Comparison of ENCODE assay signal across 4 cellular contexts in genomic region chr10:5102479-5102878, GRCh38. TPM values are rescaled to one million over a fixed set of nuclear protein-coding genes. Genes with fewer than 3 reads are reported as not detected.
DNase-seq lines count a peak whose midpoint lies in the region; ATAC-seq, FAIRE-seq and TF ChIP-seq lines count a peak whose summit lies in the region.
"Not testable (repeated sequence)": the region's sequence is repeated elsewhere in the genome, so short reads cannot be mapped to it uniquely, and the experiment has no call there.

No MANE protein-coding gene starts in this region.

- H3K4me1 ChIP-seq in A549 (peaks cover 88% of the 10 kb centered on the region), PC-9 (replicated peaks; ENCODE audit: insufficient read depth) (peaks cover 28% of the 10 kb centered on the region), HepG2 (ENCODE audit: insufficient read depth, low read length) (peaks cover 54% of the 10 kb centered on the region)

- not testable (repeated sequence) for H4K20me1 ChIP-seq in PC-9 (ENCODE audit: insufficient read depth); HepG2 (ENCODE audit: insufficient read depth, low read length)

- H3K36me3 ChIP-seq in PC-9 (ENCODE audit: low read depth) (peaks cover 59% of the 10 kb centered on the region), HepG2 (replicated peaks in 1 of 2; ENCODE audit: control insufficient read depth in 1 of 2, insufficient read depth in 2 of 2, low read length in 2 of 2) (peaks cover 11 to 60% of the 10 kb centered on the region in 2 experiments)

- H3K79me2 ChIP-seq in PC-9 (ENCODE audit: low read depth) (peaks cover 54% of the 10 kb centered on the region), HepG2 (ENCODE audit: insufficient read depth, low read length) (peaks cover 13% of the 10 kb centered on the region)

- not testable (repeated sequence) for TF ChIP-seq CTCF in A549 (IDR thresholded peaks at IDR 0.05); PC-9 (conservative IDR thresholded peaks at IDR 0.05); HepG2 (CRISPR knock-in tag; IDR thresholded peaks at IDR 0.05)

- peaks cover 84% of the 10 kb centered on the region for H3F3A ChIP-seq in PC-9 (ENCODE audit: insufficient read depth, low read depth)

- H3K9ac ChIP-seq in HepG2 (ENCODE audit: insufficient read depth, low read depth, low read length), result not testable (repeated sequence)

- CTCF ChIA-PET in A549 (lab: Yijun Ruan, JAX); PC-9 (lab: Charles Lee); HepG2 (lab: Yijun Ruan, JAX; ENCODE audit: low intra/inter-chr PET ratio, low total read pairs): not testable (repeated sequence)

- 85% methylated on average over 3 of the region's 11 CpGs for WGBS in A549 (ENCODE audit: missing lambda C conversion rate)
- WGBS in HepG2 (ENCODE audit: low lambda C conversion rate), result 90% methylated on average over 3 of the region's 11 CpGs

- peak overlapping the region; percentile 17; the same call in 2 of the 3 replicates for H3K4me3 ChIP-seq in A549
- H3K4me3 ChIP-seq in PC-9; HepG2 (replicated peaks in 1 of 3; ENCODE audit: insufficient read depth in 1 of 3, low read depth in 2 of 3, low read length in 3 of 3): not testable (repeated sequence)

- not testable (repeated sequence) for DNase-seq in A549 (ENCODE audit: low read depth in 1 of 2, low spot score in 1 of 2); PC-9; left lobe of liver (ENCODE audit: low spot score); HepG2 (ENCODE audit: low spot score)

- intact Hi-C loops in PC-9 (cut with micrococcal nuclease; ENCODE audit: unreplicated experiment); HepG2 (cut with micrococcal nuclease; ENCODE audit: unreplicated experiment): not testable (repeated sequence)

- H3K27me3 ChIP-seq in PC-9 (ENCODE audit: insufficient read depth, low read depth); HepG2 (ENCODE audit: control insufficient read depth in 1 of 2, insufficient read depth in 2 of 2, low read length in 2 of 2): not testable (repeated sequence)

- in situ Hi-C loops in HepG2 (cut with HindIII; ENCODE audit: extremely low pct_ligation_motif_present, low pct_unique_long_range_greater_than_20kb), result not testable (repeated sequence)

- TF ChIP-seq POLR2A in A549 (IDR thresholded peaks at IDR 0.05; ENCODE audit: low read length); HepG2 (IDR thresholded peaks at IDR 0.05; ENCODE audit: insufficient read depth in 1 of 2, low read depth in 2 of 2, low read length in 2 of 2): not testable (repeated sequence)

- H3K27ac ChIP-seq in A549, result peak overlapping the region; percentile 41 to 79; a peak in 4 of 6 replicates
- H3K27ac ChIP-seq in PC-9; HepG2 (ENCODE audit: extremely low read length, insufficient read depth, low read length): not testable (repeated sequence)

- not testable (repeated sequence) for H3K9me2 ChIP-seq in PC-9 (ENCODE audit: insufficient read depth)

- not testable (repeated sequence) for FAIRE-seq in A549 (lab: Jason Lieb, UNC); HepG2 (lab: Jason Lieb, UNC)

- TF ChIP-seq EP300 in A549 (IDR thresholded peaks at IDR 0.05); HepG2 (IDR thresholded peaks at IDR 0.05; ENCODE audit: low read depth in 2 of 2, low read length in 2 of 2); HepG2 (CRISPR knock-in tag; IDR thresholded peaks at IDR 0.05; ENCODE audit: borderline replicate concordance): not testable (repeated sequence)

- BruUV-seq in PC-9 (replicated peaks; lab: Mats Ljungman, UMichigan); HepG2 (replicated peaks; lab: Mats Ljungman, UMichigan): not testable (repeated sequence)

- POLR2A ChIA-PET in A549 (lab: Yijun Ruan, JAX); PC-9 (lab: Charles Lee; ENCODE audit: unreplicated experiment); HepG2 (lab: Yijun Ruan, JAX): not testable (repeated sequence)

- not testable (repeated sequence) for H3K9me3 ChIP-seq in A549; PC-9 (ENCODE audit: insufficient read depth, low read depth); HepG2 (ENCODE audit: low read length)

- not testable (repeated sequence) for TF ChIP-seq RAD21 in A549 (conservative IDR thresholded peaks at IDR 0.05 in 1 of 2, IDR thresholded peaks at IDR 0.05 in 1 of 2); HepG2 (CRISPR knock-in tag; IDR thresholded peaks at IDR 0.05)

- ATAC-seq in A549 (peak; percentile 57 to 88), left lobe of liver (peak; percentile 7)
- ATAC-seq in HepG2, result not testable (repeated sequence)

- not testable (repeated sequence) for H2AFZ ChIP-seq in PC-9; HepG2 (ENCODE audit: low read length)

- H3K4me2 ChIP-seq in A549 (peak overlapping the region; percentile 92), PC-9 (peak overlapping the region; percentile 34; the same call in 1 of the 2 replicates)
- not testable (repeated sequence) for H3K4me2 ChIP-seq in HepG2 (ENCODE audit: low read depth, low read length)

TF ChIP-seq in HepG2, 621 proteins besides CTCF, POLR2A, EP300 and RAD21:
- peak; percentile 74 for TF ChIP-seq ZNF317 (CRISPR knock-in tag; IDR thresholded peaks at IDR 0.05)

RNA-seq across cellular contexts. Expression of gene AKR1C3, which starts 8.3 kb away (rescaled TPM):
- 3,820 and 4,867 TPM in 2 replicates for polyA plus RNA-seq in A549 (2011; rRNA removed)
- polyA plus RNA-seq in A549 (2012; cell fraction: cytosol; rRNA removed), result 1,990 and 2,211 TPM in 2 replicates
- polyA plus RNA-seq in A549 (2012; cell fraction: nucleus; rRNA removed), result 1,508 and 2,046 TPM in 2 replicates
- polyA plus RNA-seq in A549 (2017; fragmentation: RNase III; extraction: RNeasy Plus Mini Kit Qiagen cat#74134 plus additional on column Dnase treatment), result 1,744 to 2,157 TPM (median 1,998 TPM) in 3 replicates
- 1,379 and 1,525 TPM in 2 replicates for polyA minus RNA-seq in A549 (2011; rRNA and poly(A)+ RNA removed)
- total RNA-seq in PC-9 (2021), result 1,870 and 1,886 TPM in 2 replicates
- 327 TPM for total RNA-seq in left lobe of liver
- 368 and 551 TPM in 2 replicates for total RNA-seq in HepG2 (2016; rRNA removed; fragmentation: Illumina TruSeq; extraction: Trizol)
- total RNA-seq in HepG2 (2016; cell fraction: cytosol; rRNA removed; fragmentation: Illumina TruSeq; extraction: Trizol; ENCODE audit: low read depth), result 134 and 147 TPM in 2 replicates
- total RNA-seq in HepG2 (2016; cell fraction: insoluble cytoplasmic fraction; rRNA removed; fragmentation: Illumina TruSeq; extraction: Trizol), result 369 and 539 TPM in 2 replicates
- total RNA-seq in HepG2 (2016; cell fraction: membrane; rRNA removed; fragmentation: Illumina TruSeq; extraction: Trizol), result 138 and 154 TPM in 2 replicates
- 156 and 162 TPM in 2 replicates for total RNA-seq in HepG2 (2016; cell fraction: nucleus; rRNA removed; fragmentation: Illumina TruSeq; extraction: Trizol)
- polyA plus RNA-seq in HepG2 (2011; rRNA removed), result 510 and 532 TPM in 2 replicates
- polyA plus RNA-seq in HepG2 (2011; cell fraction: cytosol; rRNA removed), result 458 and 549 TPM in 2 replicates
- polyA plus RNA-seq in HepG2 (2011; cell fraction: nucleus; rRNA removed), result 116 and 167 TPM in 2 replicates
- polyA plus RNA-seq in HepG2 (2012), result 489 and 651 TPM in 2 replicates
- 110 and 117 TPM in 2 replicates for polyA plus RNA-seq in HepG2 (2016; cell fraction: cytosol; fragmentation: Illumina TruSeq; extraction: Trizol; ENCODE audit: low read depth)
- polyA plus RNA-seq in HepG2 (2016; cell fraction: insoluble cytoplasmic fraction; fragmentation: Illumina TruSeq; extraction: Trizol; ENCODE audit: low read depth), result 384 and 400 TPM in 2 replicates
- polyA plus RNA-seq in HepG2 (2016; cell fraction: membrane; fragmentation: Illumina TruSeq; extraction: Trizol; ENCODE audit: low read depth), result 91.8 and 107 TPM in 2 replicates
- polyA plus RNA-seq in HepG2 (2016; cell fraction: nucleus; fragmentation: Illumina TruSeq; extraction: Trizol; ENCODE audit: insufficient read depth, low read depth), result 144 and 160 TPM in 2 replicates
- polyA minus RNA-seq in HepG2 (2011; rRNA and poly(A)+ RNA removed; ENCODE audit: low replicate concordance), result 210 and 278 TPM in 2 replicates
- polyA minus RNA-seq in HepG2 (2011; cell fraction: cytosol; rRNA and poly(A)+ RNA removed), result 143 and 173 TPM in 2 replicates
- polyA minus RNA-seq in HepG2 (2011; cell fraction: nucleus; rRNA and poly(A)+ RNA removed), result 118 and 193 TPM in 2 replicates
